17 cellular contexts compared by ENCODE assay signal in the genomic region with DNA sequence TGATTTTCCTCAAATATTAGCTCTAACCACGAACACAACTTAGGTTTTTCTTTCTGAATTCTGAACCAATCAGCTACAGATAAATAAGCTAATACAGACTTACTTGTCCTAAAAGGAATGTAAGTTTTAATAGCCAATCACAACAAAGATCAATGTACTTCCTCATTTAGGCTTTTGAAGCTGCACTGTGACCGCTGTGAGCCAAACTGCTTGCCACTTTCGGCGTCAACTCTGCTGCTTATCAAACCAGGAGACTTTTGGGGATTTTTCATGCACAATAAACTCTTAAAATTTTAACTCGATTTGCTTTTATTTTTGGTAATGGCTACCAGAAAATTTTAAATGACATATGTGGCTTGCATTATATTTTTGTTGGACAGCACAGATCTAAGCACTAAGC.
A peak's percentile ranks its signal among the peaks of the same experiment; 100 is the strongest.
DNase-seq lines count a peak whose midpoint lies in the region; ATAC-seq, FAIRE-seq and TF ChIP-seq lines count a peak whose summit lies in the region.
"Had no signal": no experiment of that assay in that cellular context is flagged by ENCODE, and none has a peak within 500 bp of the region (broad histone marks: within the 10 kb centered on the region; RNA-seq: fewer than 3 reads in every experiment).

No MANE protein-coding gene starts in this region.

- no peaks in the 10 kb centered on the region for H3K9me3 Mint-ChIP-seq in activated CD4-positive, alpha-beta memory T cell treated with anti-CD3 and anti-CD28 coated beads for 36 hours
- H3K9me3 Mint-ChIP-seq: activated T-helper 17 cell treated with anti-CD3 and anti-CD28 coated beads, Interleukin-2, amount 50 U/mL, for 72 hours; T-cell had no signal

- no peak for TF ChIP-seq POLR2A in GM12878 (IDR thresholded peaks at IDR 0.05; ENCODE audit: low read depth, low read length)

- no peaks in the 10 kb centered on the region for H3K36me3 ChIP-seq in GM12878 (ENCODE audit: control insufficient read depth in 2 of 2, insufficient read depth in 2 of 2, low read length in 1 of 2)
- H3K36me3 ChIP-seq in H7 (replicated peaks; ENCODE audit: control insufficient read depth, insufficient read depth, low read length), result no peaks in the 10 kb centered on the region
- H3K36me3 ChIP-seq: left lung, right lobe of liver, uterus had no signal

- peaks cover 6% of the 10 kb centered on the region for H3K27me3 Mint-ChIP-seq in activated CD4-positive, alpha-beta memory T cell treated with anti-CD3 and anti-CD28 coated beads for 36 hours

- H3K79me2 ChIP-seq in GM12878 (ENCODE audit: control insufficient read depth, insufficient read depth, low read length), result no peaks in the 10 kb centered on the region

- TF ChIP-seq EP300 in GM12878 (IDR thresholded peaks at IDR 0.05; ENCODE audit: borderline replicate concordance in 1 of 2, control insufficient read depth in 1 of 2, low read depth in 2 of 2, low read length in 2 of 2), result no peak

- ATAC-seq in HG02798 (IDR thresholded peaks at IDR 0.05; ENCODE audit: poor library complexity, unreplicated experiment), result peak; percentile 65
- no peak for ATAC-seq in GM12878
- no peak for ATAC-seq in omental fat pad (ENCODE audit: low FRiP score)
- no peak for ATAC-seq in GM21367 (IDR thresholded peaks at IDR 0.05; ENCODE audit: unreplicated experiment)
- ATAC-seq: activated T-helper 17 cell treated with anti-CD3 and anti-CD28 coated beads, Interleukin-2, amount 50 U/mL, for 72 hours; left lung; right lobe of liver; T-cell had no signal

- no peak overlapping the region for H3K4me3 Mint-ChIP-seq in activated CD4-positive, alpha-beta memory T cell treated with anti-CD3 and anti-CD28 coated beads for 36 hours
- H3K4me3 Mint-ChIP-seq: activated T-helper 17 cell treated with anti-CD3 and anti-CD28 coated beads, Interleukin-2, amount 50 U/mL, for 72 hours; T-cell had no signal

- H3K36me3 Mint-ChIP-seq in activated CD4-positive, alpha-beta memory T cell treated with anti-CD3 and anti-CD28 coated beads for 36 hours, result no peaks in the 10 kb centered on the region
- H3K36me3 Mint-ChIP-seq: T-cell had no signal

- H3K9me3 ChIP-seq in GM12878 (replicated peaks; ENCODE audit: control insufficient read depth, insufficient read depth, low read length), result no peaks in the 10 kb centered on the region
- H3K9me3 ChIP-seq: left lung, right lobe of liver, uterus had no signal

- in situ Hi-C loops in GM12878 (cut with MboI), result no loop called here

- 34% methylated on average over 5 of the region's 5 CpGs for WGBS in GM12878 (ENCODE audit: insufficient coverage, insufficient replicate concordance, low lambda C conversion rate, missing lambda C conversion rate)

- no peak overlapping the region for H3K4me3 ChIP-seq in GM12865 (ENCODE audit: low read depth, low read length)
- no peak overlapping the region for H3K4me3 ChIP-seq in GM12878
- no peak overlapping the region for H3K4me3 ChIP-seq in H7 (ENCODE audit: insufficient read depth, low read depth, low read length)
- H3K4me3 ChIP-seq: left lung, right lobe of liver, uterus had no signal

- DNase-seq in GM12865 (ENCODE audit: low read depth) (peak; percentile 3), NOMO-1 (lab: John Stamatoyannopoulos, UW; ENCODE audit: unreplicated experiment in 2 of 2) (peak; percentile 61 to 67), GM12878 (ENCODE audit: low read depth, low spot score) (no peak), H7 (no peak), omental fat pad (ENCODE audit: low spot score) (no peak)
- no peak for DNase-seq in activated CD4-positive, alpha-beta memory T cell treated with anti-CD3 and anti-CD28 coated beads for 36 hours
- DNase-seq: ACHN; central memory CD4-positive, alpha-beta T cell; HCEC 1CT; left lung; NCI-H69; right lobe of liver; T-cell; uterus had no signal

- no peak overlapping the region for H3K9ac ChIP-seq in GM12878 (ENCODE audit: control insufficient read depth, insufficient read depth, low read length)

- intact Hi-C loops in GM12878 (cut with micrococcal nuclease; ENCODE audit: unreplicated experiment), result no loop called here
- intact Hi-C loops in activated CD4-positive, alpha-beta memory T cell treated with anti-CD3 and anti-CD28 coated beads for 36 hours (cut with micrococcal nuclease), result no loop called here

- POLR2A ChIA-PET in GM12878 (lab: Charles Lee), result no interaction called here
- POLR2A ChIA-PET in activated CD4-positive, alpha-beta memory T cell treated with anti-CD3 and anti-CD28 coated beads for 36 hours (lab: Charles Lee), result no interaction called here

- no peak overlapping the region for H2AFZ ChIP-seq in GM12878 (ENCODE audit: control insufficient read depth, low read depth, low read length)

- RAD21 ChIA-PET in GM12878 (lab: Charles Lee; ENCODE audit: unreplicated experiment), result no interaction called here

- CTCF ChIA-PET in GM12878 (lab: Yijun Ruan, JAX), result interaction anchor here (0.6 kb wide), 1 partner anchor 1623 kb away, joined by 3 read pairs; no protein-coding TSS in a partner anchor
- CTCF ChIA-PET in activated CD4-positive, alpha-beta memory T cell treated with anti-CD3 and anti-CD28 coated beads for 36 hours (lab: Charles Lee), result interaction anchor here (1.0 kb wide), 1 partner anchor 81 kb away, joined by 3 read pairs; no protein-coding TSS in a partner anchor

- no peak overlapping the region for H3K4me2 ChIP-seq in GM12878 (ENCODE audit: control insufficient read depth, insufficient read depth)

- no peaks in the 10 kb centered on the region for H3K4me1 Mint-ChIP-seq in activated CD4-positive, alpha-beta memory T cell treated with anti-CD3 and anti-CD28 coated beads for 36 hours (ENCODE audit: low read depth)
- H3K4me1 Mint-ChIP-seq: activated T-helper 17 cell treated with anti-CD3 and anti-CD28 coated beads, Interleukin-2, amount 50 U/mL, for 72 hours; T-cell had no signal

- no peaks in the 10 kb centered on the region for H3K4me1 ChIP-seq in GM12878 (ENCODE audit: control insufficient read depth, insufficient read depth, low read length)
- H3K4me1 ChIP-seq: left lung, right lobe of liver, uterus had no signal

- H3K27ac ChIP-seq in GM12878 (ENCODE audit: control insufficient read depth, insufficient read depth), result no peak overlapping the region
- H3K27ac ChIP-seq: left lung, right lobe of liver, uterus had no signal

- SMC1A ChIA-PET in GM12878 (lab: Charles Lee; ENCODE audit: uncharacterized antibody, unreplicated experiment), result interaction anchor here (1.3 kb wide), 1 partner anchor 11 kb away, joined by 3 read pairs; no protein-coding TSS in a partner anchor

- TF ChIP-seq CTCF in GM12865 (IDR thresholded peaks at IDR 0.05; ENCODE audit: insufficient read depth, low read depth, low read length, missing control alignments), result no peak
- no peak for TF ChIP-seq CTCF in GM12878 (IDR thresholded peaks at IDR 0.05 in 2 of 3, conservative IDR thresholded peaks at IDR 0.05 in 1 of 3; ENCODE audit: control insufficient read depth in 2 of 3, extremely low read depth in 1 of 3, insufficient read depth in 1 of 3, low read depth in 3 of 3, low read length in 3 of 3)
- no peak for TF ChIP-seq CTCF in omental fat pad (IDR thresholded peaks at IDR 0.05)

- H3K27ac Mint-ChIP-seq in activated CD4-positive, alpha-beta memory T cell treated with anti-CD3 and anti-CD28 coated beads for 36 hours, result no peak overlapping the region
- H3K27ac Mint-ChIP-seq: activated T-helper 17 cell treated with anti-CD3 and anti-CD28 coated beads, Interleukin-2, amount 50 U/mL, for 72 hours; T-cell had no signal

- FAIRE-seq in GM12878 (lab: Jason Lieb, UNC), result no peak

- no peaks in the 10 kb centered on the region for H3K27me3 ChIP-seq in GM12878 (replicated peaks in 1 of 2; ENCODE audit: control insufficient read depth in 2 of 2, insufficient read depth in 2 of 2, low read length in 1 of 2)
- no peaks in the 10 kb centered on the region for H3K27me3 ChIP-seq in H7 (ENCODE audit: control insufficient read depth, insufficient read depth, low read length)
- H3K27me3 ChIP-seq: left lung, right lobe of liver, uterus had no signal

- no TSS peak for BruUV-seq in GM12878 (replicated peaks; lab: Mats Ljungman, UMichigan)

- no peak for TF ChIP-seq RAD21 in GM12878 (IDR thresholded peaks at IDR 0.05; ENCODE audit: insufficient read depth, low read depth, low read length)

- no peaks in the 10 kb centered on the region for H4K20me1 ChIP-seq in GM12878 (ENCODE audit: control insufficient read depth, insufficient read depth)

TF ChIP-seq in GM12878, 131 proteins besides CTCF, POLR2A, EP300 and RAD21:
- no peak for TF ChIP-seq MAX (IDR thresholded peaks at IDR 0.05; ENCODE audit: low read depth, low read length)
- no peak for TF ChIP-seq BRCA1 (IDR thresholded peaks at IDR 0.05; ENCODE audit: low read depth, low read length)
- TF ChIP-seq EED (IDR thresholded peaks at IDR 0.05; ENCODE audit: low read depth), result no peak
- no peak for TF ChIP-seq ZNF274 (IDR thresholded peaks at IDR 0.05; ENCODE audit: insufficient read depth, insufficient read length)
- no peak for TF ChIP-seq MYB (IDR thresholded peaks at IDR 0.05; ENCODE audit: borderline replicate concordance, low read depth, low read length)
- no peak for TF ChIP-seq SMARCA5 (IDR thresholded peaks at IDR 0.05)
- peak; percentile 23; the same call in 1 of the 2 replicates for TF ChIP-seq SPI1 (IDR thresholded peaks at IDR 0.05; ENCODE audit: borderline replicate concordance, insufficient read depth, low read depth, low read length)

Comparison
In these comparisons a context has a peak if more than half of its experiments do, and no peak if none do; other contexts are left out.
1. DNase-seq: peak in GM12865 (single experiment) and NOMO-1 (2 of 2); none in GM12878 (single experiment), H7 (single experiment), activated CD4-positive, alpha-beta memory T cell treated with anti-CD3 and anti-CD28 coated beads for 36 hours (single experiment) and omental fat pad (single experiment).